ENCODE assay signal across 26 cellular contexts in the genomic region with DNA sequence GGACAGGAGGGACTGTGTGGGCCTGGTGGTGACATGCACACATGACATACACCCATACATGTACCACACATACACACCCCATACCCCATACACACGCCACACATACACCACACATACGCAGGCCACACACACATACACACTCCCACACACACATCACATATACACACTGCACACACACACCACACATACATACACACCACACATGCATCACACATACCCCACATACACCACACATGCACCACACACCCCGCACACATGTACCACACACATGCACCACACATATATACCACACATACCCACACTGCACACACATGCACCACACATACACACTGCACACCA.
"Had no signal": no experiment of that assay in that cellular context is flagged by ENCODE, and none has a peak within 500 bp of the region (broad histone marks: within the 10 kb centered on the region; RNA-seq: fewer than 3 reads in every experiment).

No MANE protein-coding gene starts in this region.

- H3K9me3 Mint-ChIP-seq: activated T-helper 1 cell treated with anti-CD3 and anti-CD28 coated beads, Interleukin-12 subunit alpha, Interleukin-12 subunit beta, Interleukin-2, Interleukin-4 antibody, amounts not matched to agents 30 ng/mL and 10 ng/mL and 1 ng/mL, durations not matched to agents 14 hours and 24 hours and 36 hours; T-helper 1 cell treated with Interleukin-12 subunit alpha and Interleukin-12 subunit beta and Interleukin-4 antibody, amounts not matched to agents 30 μg/mL and 1 μg/mL, for 36 hours had no signal

- H3K9me3 ChIP-seq: SJSA1 had no signal

- H3K27ac Mint-ChIP-seq: activated CD8-positive, alpha-beta T cell treated with anti-CD3 and anti-CD28 coated beads, Interleukin-2, amount 10 ng/mL, durations not matched to agents 7 days and 5 days; activated naive CD4-positive, alpha-beta T cell treated with anti-CD3 and anti-CD28 coated beads for 36 hours; activated naive CD8-positive, alpha-beta T cell; activated T-helper 1 cell treated with anti-CD3 and anti-CD28 coated beads, Interleukin-12 subunit alpha, Interleukin-12 subunit beta, Interleukin-2, Interleukin-4 antibody, amounts not matched to agents 30 ng/mL and 10 ng/mL and 1 ng/mL, durations not matched to agents 14 hours and 24 hours and 36 hours; T-helper 1 cell treated with Interleukin-12 subunit alpha and Interleukin-12 subunit beta and Interleukin-4 antibody, amounts not matched to agents 30 μg/mL and 1 μg/mL, for 36 hours; WTC11 had no signal

- H3K27me3 ChIP-seq: cardiac muscle cell, SJSA1 had no signal

- H3K36me3 Mint-ChIP-seq: activated naive CD8-positive, alpha-beta T cell; WTC11 had no signal

- H3K4me1 ChIP-seq: SJSA1 had no signal

- H3K27ac ChIP-seq: cardiac muscle cell, SJSA1 had no signal

- H3K36me3 ChIP-seq: cardiac muscle cell, SJSA1 had no signal

- H3K4me3 ChIP-seq: cardiac muscle cell, SJSA1 had no signal

- ATAC-seq: activated CD8-positive, alpha-beta T cell treated with anti-CD3 and anti-CD28 coated beads, Interleukin-2, amount 10 ng/mL, durations not matched to agents 7 days and 5 days; WTC11 had no signal

- H3K4me3 Mint-ChIP-seq: activated CD8-positive, alpha-beta T cell treated with anti-CD3 and anti-CD28 coated beads, Interleukin-2, amount 10 ng/mL, durations not matched to agents 7 days and 5 days; activated naive CD4-positive, alpha-beta T cell treated with anti-CD3 and anti-CD28 coated beads for 36 hours; activated naive CD8-positive, alpha-beta T cell; activated T-helper 1 cell treated with anti-CD3 and anti-CD28 coated beads, Interleukin-12 subunit alpha, Interleukin-12 subunit beta, Interleukin-2, Interleukin-4 antibody, amounts not matched to agents 30 ng/mL and 10 ng/mL and 1 ng/mL, durations not matched to agents 14 hours and 24 hours and 36 hours; brain; T-helper 1 cell treated with Interleukin-12 subunit alpha and Interleukin-12 subunit beta and Interleukin-4 antibody, amounts not matched to agents 30 μg/mL and 1 μg/mL, for 36 hours; WTC11 had no signal

- DNase-seq: activated CD4-positive, alpha-beta T cell treated with anti-CD3 and anti-CD28 coated beads for 48 hours; activated CD4-positive, alpha-beta T cell treated with anti-CD3 and anti-CD28 coated beads, Interleukin-2, amount 50 U/mL, for 4 hours; activated CD4-positive, CD25-positive, alpha-beta regulatory T cell treated with anti-CD3 and anti-CD28 coated beads, Interleukin-2, amount 50 U/mL, for 72 hours; activated CD8-positive, alpha-beta memory T cell treated with anti-CD3 and anti-CD28 coated beads, Interleukin-2, amount 50 U/mL, for 48 hours; activated CD8-positive, alpha-beta T cell treated with anti-CD3 and anti-CD28 coated beads, Interleukin-2, amount 10 ng/mL, durations not matched to agents 7 days and 5 days; activated gamma-delta T cell; activated naive CD4-positive, alpha-beta T cell treated with anti-CD3 and anti-CD28 coated beads for 36 hours; activated T-cell treated with anti-CD3 and anti-CD28 coated beads, Interleukin-2, amount 50 U/mL, for 1 hour; amygdala; Karpas-422; MM.1S; NCI-H1105; NCI-H1436; NCI-H1694 treated with DMSO at 0.1 percent for 48 hours; NCI-H2081; NCI-H510A treated with DMSO at 0.1 percent for 48 hours; NCI-H69; NK-92 treated with Interleukin-12 subunit alpha and Interleukin-12 subunit beta, amount 100 ng/mL, for 24 hours; SHP77 had no signal
